In genomic region chr11:66593650-66594049, GRCh38 we compare ENCODE assay signal across 8 cellular contexts. TPM values are rescaled to one million over a fixed set of nuclear protein-coding genes. Genes with fewer than 3 reads are reported as not detected.
A peak's percentile ranks its signal among the peaks of the same experiment; 100 is the strongest.
DNase-seq lines count a peak whose midpoint lies in the region; ATAC-seq and TF ChIP-seq lines count a peak whose summit lies in the region.

No MANE protein-coding gene starts in this region.

- H3K4me1 ChIP-seq in testis: peaks cover 24% of the 10 kb centered on the region

- peak overlapping the region; percentile 58 to 71 for H3K4me3 ChIP-seq in testis

- H3K27me3 Mint-ChIP-seq in activated CD4-positive, alpha-beta T cell treated with anti-CD3 and anti-CD28 coated beads for 36 hours: no peaks in the 10 kb centered on the region
- H3K27me3 Mint-ChIP-seq in activated naive CD8-positive, alpha-beta T cell treated with anti-CD3 and anti-CD28 coated beads, Interleukin-2, amount 10 ng/mL, durations not matched to agents 7 days and 5 days: peaks cover 3% of the 10 kb centered on the region

- no peaks in the 10 kb centered on the region for H3K36me3 ChIP-seq in testis (ENCODE audit: low read depth, missing control alignments)

- WGBS in testis, 2 donors: 42 to 46% methylated on average over 7 of the region's 7 CpGs

- H3K27ac Mint-ChIP-seq in activated CD4-positive, alpha-beta T cell treated with anti-CD3 and anti-CD28 coated beads for 36 hours: peak overlapping the region; percentile 98
- H3K27ac Mint-ChIP-seq in activated naive CD8-positive, alpha-beta T cell treated with anti-CD3 and anti-CD28 coated beads, Interleukin-2, amount 10 ng/mL, durations not matched to agents 7 days and 5 days: peak overlapping the region; percentile 96

- no peaks in the 10 kb centered on the region for H3K9me3 ChIP-seq in testis

- H3K36me3 Mint-ChIP-seq in activated CD4-positive, alpha-beta T cell treated with anti-CD3 and anti-CD28 coated beads for 36 hours (ENCODE audit: low read depth): no peaks in the 10 kb centered on the region
- peaks cover 2% of the 10 kb centered on the region for H3K36me3 Mint-ChIP-seq in activated naive CD8-positive, alpha-beta T cell treated with anti-CD3 and anti-CD28 coated beads, Interleukin-2, amount 10 ng/mL, durations not matched to agents 7 days and 5 days

- DNase-seq in activated CD4-positive, alpha-beta T cell treated with anti-CD3 and anti-CD28 coated beads for 36 hours: no peak
- no peak for DNase-seq in activated CD4-positive, alpha-beta T cell treated with anti-CD3 and anti-CD28 coated beads for 4 hours
- DNase-seq in activated naive CD8-positive, alpha-beta T cell treated with anti-CD3 and anti-CD28 coated beads, Interleukin-2, amount 10 ng/mL, durations not matched to agents 7 days and 5 days: no peak
- no peak for DNase-seq in left lobe of liver (ENCODE audit: low spot score)
- no peak for DNase-seq in testis
- no peak for DNase-seq in SHP77 (lab: John Stamatoyannopoulos, UW)
- DNase-seq in COLO829 (ENCODE audit: low spot score): no peak

- TF ChIP-seq CTCF in testis (IDR thresholded peaks at IDR 0.05): no peak

- no peaks in the 10 kb centered on the region for H3K27me3 ChIP-seq in testis

- CTCF ChIA-PET in activated CD4-positive, alpha-beta T cell treated with anti-CD3 and anti-CD28 coated beads for 36 hours (lab: Charles Lee): interaction anchor here (1.0 to 2.0 kb wide), 2 partner anchors 12 to 52 kb away, joined by 3 to 10 read pairs; no protein-coding TSS in a partner anchor

- no peak for ATAC-seq in activated CD4-positive, alpha-beta T cell treated with anti-CD3 and anti-CD28 coated beads for 36 hours
- ATAC-seq in activated naive CD8-positive, alpha-beta T cell treated with anti-CD3 and anti-CD28 coated beads, Interleukin-2, amount 10 ng/mL, durations not matched to agents 7 days and 5 days (ENCODE audit: low read depth): no peak
- peak; percentile 30 for ATAC-seq in left lobe of liver
- no peak for ATAC-seq in GM19463 (IDR thresholded peaks at IDR 0.05; ENCODE audit: unreplicated experiment)

- peak overlapping the region; percentile 93 for H3K4me3 Mint-ChIP-seq in activated CD4-positive, alpha-beta T cell treated with anti-CD3 and anti-CD28 coated beads for 36 hours
- H3K4me3 Mint-ChIP-seq in activated naive CD8-positive, alpha-beta T cell treated with anti-CD3 and anti-CD28 coated beads, Interleukin-2, amount 10 ng/mL, durations not matched to agents 7 days and 5 days: peak overlapping the region; percentile 97

- H3K27ac ChIP-seq in testis: peak overlapping the region; percentile 71 to 84

- intact Hi-C loops in activated CD4-positive, alpha-beta T cell treated with anti-CD3 and anti-CD28 coated beads for 36 hours (cut with DNase I, micrococcal nuclease): loop anchor here (1.0 to 5.0 kb wide), 14 partner anchors 23 to 591 kb away; partner anchors contain the start of genes RBM14 (in 2 of the 2), RBM4 (in 2 of the 2), RBM4B (in 2 of the 2) and RCE1 (in 2 of the 2)
- intact Hi-C loops in testis (cut with DNase I; ENCODE audit: low total_unique reads): no loop called here

- peaks cover 19% of the 10 kb centered on the region for H3K4me1 Mint-ChIP-seq in activated CD4-positive, alpha-beta T cell treated with anti-CD3 and anti-CD28 coated beads for 36 hours
- H3K4me1 Mint-ChIP-seq in activated naive CD8-positive, alpha-beta T cell treated with anti-CD3 and anti-CD28 coated beads, Interleukin-2, amount 10 ng/mL, durations not matched to agents 7 days and 5 days: peaks cover 24% of the 10 kb centered on the region

- H3K9me3 Mint-ChIP-seq in activated CD4-positive, alpha-beta T cell treated with anti-CD3 and anti-CD28 coated beads for 36 hours (ENCODE audit: low read depth): no peaks in the 10 kb centered on the region
- H3K9me3 Mint-ChIP-seq in activated naive CD8-positive, alpha-beta T cell treated with anti-CD3 and anti-CD28 coated beads, Interleukin-2, amount 10 ng/mL, durations not matched to agents 7 days and 5 days: no peaks in the 10 kb centered on the region

- TF ChIP-seq POLR2A in testis (IDR thresholded peaks at IDR 0.05): no peak

- POLR2A ChIA-PET in activated CD4-positive, alpha-beta T cell treated with anti-CD3 and anti-CD28 coated beads for 36 hours (lab: Charles Lee): interaction anchor here (0.7 to 2.6 kb wide), 4 partner anchors 33 to 49 kb away, joined by 4 to 20 read pairs (median 8); partner anchors contain the start of gene RBM4
- POLR2A ChIA-PET in activated naive CD8-positive, alpha-beta T cell treated with anti-CD3 and anti-CD28 coated beads, Interleukin-2, amount 10 ng/mL, durations not matched to agents 7 days and 5 days (lab: Charles Lee): interaction anchor here (0.6 to 4.7 kb wide), 3 partner anchors 24 to 45 kb away, joined by 3 to 62 read pairs (median 22); partner anchors contain the start of genes RBM14 and RBM4

RNA-seq across cellular contexts. Expression of gene CCS, which starts 0.7 kb away (rescaled TPM):
- total RNA-seq in activated CD4-positive, alpha-beta T cell treated with anti-CD3 and anti-CD28 coated beads for 36 hours: 10 to 100 TPM; 16.3 to 24.0 TPM
- total RNA-seq in activated naive CD8-positive, alpha-beta T cell treated with anti-CD3 and anti-CD28 coated beads, Interleukin-2, amount 10 ng/mL, durations not matched to agents 7 days and 5 days: 10 to 100 TPM; 46.6 to 47.5 TPM
- total RNA-seq in left lobe of liver: 68.5 TPM
- total RNA-seq in testis: 10 to 100 TPM; 70.7 to 83.2 TPM
- polyA plus RNA-seq in testis (ENCODE audit: insufficient read depth, low read depth, low replicate concordance): 67.5 TPM

RNA-seq across cellular contexts. Expression of gene CCDC87, which starts 0.8 kb away (rescaled TPM):
- under 1 TPM; 0.09 to 0.14 TPM for total RNA-seq in activated CD4-positive, alpha-beta T cell treated with anti-CD3 and anti-CD28 coated beads for 36 hours
- under 1 TPM; 0.09 to 0.14 TPM for total RNA-seq in activated naive CD8-positive, alpha-beta T cell treated with anti-CD3 and anti-CD28 coated beads, Interleukin-2, amount 10 ng/mL, durations not matched to agents 7 days and 5 days
- 0.10 TPM for total RNA-seq in left lobe of liver
- 10 to 100 TPM; 14.4 to 26.3 TPM for total RNA-seq in testis
- 37.2 TPM for polyA plus RNA-seq in testis (ENCODE audit: insufficient read depth, low read depth, low replicate concordance)

RNA-seq across cellular contexts. Expression of gene RBM14, which starts 22.8 kb away (rescaled TPM):
- 100 to 1,000 TPM; 122 to 137 TPM for total RNA-seq in activated CD4-positive, alpha-beta T cell treated with anti-CD3 and anti-CD28 coated beads for 36 hours
- total RNA-seq in activated naive CD8-positive, alpha-beta T cell treated with anti-CD3 and anti-CD28 coated beads, Interleukin-2, amount 10 ng/mL, durations not matched to agents 7 days and 5 days: 100 to 1,000 TPM; 150 to 151 TPM
- 31.5 TPM for total RNA-seq in left lobe of liver
- 100 to 1,000 TPM; 146 to 149 TPM for total RNA-seq in testis
- polyA plus RNA-seq in testis (ENCODE audit: insufficient read depth, low read depth, low replicate concordance): 85.2 TPM

RNA-seq across cellular contexts. Expression of gene CTSF, which starts 25.2 kb away (rescaled TPM):
- 1 to 10 TPM; 1.3 to 2.0 TPM for total RNA-seq in activated CD4-positive, alpha-beta T cell treated with anti-CD3 and anti-CD28 coated beads for 36 hours
- total RNA-seq in activated naive CD8-positive, alpha-beta T cell treated with anti-CD3 and anti-CD28 coated beads, Interleukin-2, amount 10 ng/mL, durations not matched to agents 7 days and 5 days: 10 to 100 TPM; 13.5 to 14.2 TPM
- 45.5 TPM for total RNA-seq in left lobe of liver
- 100 to 1,000 TPM; 125 to 164 TPM for total RNA-seq in testis
- polyA plus RNA-seq in testis (ENCODE audit: insufficient read depth, low read depth, low replicate concordance): 242 TPM

RNA-seq across cellular contexts. Expression of gene RBM4, which starts 44.9 kb away (rescaled TPM):
- total RNA-seq in activated CD4-positive, alpha-beta T cell treated with anti-CD3 and anti-CD28 coated beads for 36 hours: 100 to 1,000 TPM; 104 to 122 TPM
- total RNA-seq in activated naive CD8-positive, alpha-beta T cell treated with anti-CD3 and anti-CD28 coated beads, Interleukin-2, amount 10 ng/mL, durations not matched to agents 7 days and 5 days: 100 to 1,000 TPM; 152 to 158 TPM
- total RNA-seq in left lobe of liver (36.3 TPM), testis (100 to 1,000 TPM in 1 of 2 donors, 10 to 100 TPM in 1; 95.2 to 123 TPM)
- 137 TPM for polyA plus RNA-seq in testis (ENCODE audit: insufficient read depth, low read depth, low replicate concordance)

Comparison
In these comparisons a context has a peak if more than half of its experiments do, and no peak if none do; other contexts are left out.
1. RNA of gene CCDC87, which starts 0.8 kb away (total RNA-seq): 14.4 to 26.3 TPM in testis; 0.09 to 0.14 TPM in activated CD4-positive, alpha-beta T cell treated with anti-CD3 and anti-CD28 coated beads for 36 hours, 0.09 to 0.14 TPM in activated naive CD8-positive, alpha-beta T cell treated with anti-CD3 and anti-CD28 coated beads, Interleukin-2, amount 10 ng/mL, durations not matched to agents 7 days and 5 days and 0.10 TPM in left lobe of liver (single experiment); every median in the first group is over 10 times any median in the second.